16 cellular contexts compared by ENCODE assay signal in the genomic region with DNA sequence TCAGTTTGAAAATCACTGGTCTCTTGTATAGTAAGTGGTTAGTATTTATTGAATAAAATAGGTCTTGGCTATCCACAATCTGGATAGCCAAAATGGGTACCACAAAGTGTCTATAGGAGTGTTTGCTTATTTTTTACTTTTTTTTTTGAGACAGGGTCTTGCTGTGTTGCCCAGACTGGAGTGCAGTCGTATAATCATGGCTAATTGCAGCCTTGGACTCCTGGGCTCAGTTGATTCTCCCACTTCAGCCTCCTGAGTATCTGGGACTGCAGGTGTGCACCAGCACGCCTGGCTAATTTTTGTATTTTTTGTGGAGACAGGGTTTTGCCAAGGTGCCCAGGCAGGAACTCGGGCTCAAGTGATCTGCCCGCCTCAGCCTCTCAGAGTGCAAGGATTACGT. TPM values are rescaled to one million over a fixed set of nuclear protein-coding genes. Genes with fewer than 3 reads are reported as not detected.
DNase-seq lines count a peak whose midpoint lies in the region; ATAC-seq and TF ChIP-seq lines count a peak whose summit lies in the region.
"Had no signal": no experiment of that assay in that cellular context is flagged by ENCODE, and none has a peak within 500 bp of the region (broad histone marks: within the 10 kb centered on the region; RNA-seq: fewer than 3 reads in every experiment).

No MANE protein-coding gene starts in this region.

- no TSS peak for BruUV-seq in OCI-LY7 (replicated peaks; lab: Mats Ljungman, UMichigan)

- H4K20me1 ChIP-seq in OCI-LY7 (ENCODE audit: insufficient read depth, low read length) (peaks cover 12% of the 10 kb centered on the region), osteoblast (ENCODE audit: insufficient read depth, low read length) (peaks cover 48% of the 10 kb centered on the region)

- no peak for DNase-seq in activated CD4-positive, alpha-beta T cell treated with anti-CD3 and anti-CD28 coated beads, Interleukin-2, amount 10 ng/mL, durations not matched to agents 7 days and 5 days
- DNase-seq in activated CD4-positive, alpha-beta T cell treated with anti-CD3 and anti-CD28 coated beads for 4 hours, result no peak
- no peak for DNase-seq in OCI-LY7 (ENCODE audit: low spot score)
- no peak for DNase-seq in stimulated activated naive B cell treated with anti-CD40 and anti-IgM and Interleukin-4, amounts not matched to agents 10 μg/mL and 1 μg/mL and 100 μg/mL, for 72 hours
- no peak for DNase-seq in NCI-H82 (lab: John Stamatoyannopoulos, UW)
- no peak for DNase-seq in NCI-H446 (lab: John Stamatoyannopoulos, UW)
- no peak for DNase-seq in osteoblast (ENCODE audit: insufficient read length, low spot score, missing footprints)
- DNase-seq: 8988T, C1 segment of cervical spinal cord, DMS79 treated with DMSO at 0.1 percent for 48 hours, GF-D8, NCI-H1092, NCI-H1694 had no signal

- intact Hi-C loops in OCI-LY7 (cut with micrococcal nuclease; ENCODE audit: unreplicated experiment), result no loop called here

- no peaks in the 10 kb centered on the region for H3K9me2 ChIP-seq in OCI-LY7 (ENCODE audit: insufficient read depth, low read length)

- H3K27ac ChIP-seq in OCI-LY7 (ENCODE audit: low read depth, low read length, poor library complexity, severe bottlenecking) (no peak overlapping the region), osteoblast (ENCODE audit: low read depth, low read length) (no peak overlapping the region)
- H3K27ac ChIP-seq: SK-N-MC had no signal

- H3K4me3 ChIP-seq in OCI-LY7 (ENCODE audit: low read depth, low read length, poor library complexity, severe bottlenecking) (peak overlapping the region; percentile 5), osteoblast (ENCODE audit: insufficient read depth, low read length) (no peak overlapping the region)
- H3K4me3 ChIP-seq: HAP-1 had no signal

- H3K36me3 ChIP-seq in OCI-LY7 (ENCODE audit: insufficient read depth, low read length) (peaks cover 53% of the 10 kb centered on the region), osteoblast (ENCODE audit: insufficient read depth, low read length) (peaks cover 7% of the 10 kb centered on the region)

- CTCF ChIA-PET in activated CD4-positive, alpha-beta T cell treated with anti-CD3 and anti-CD28 coated beads, Interleukin-2, amount 10 ng/mL, durations not matched to agents 7 days and 5 days (lab: Charles Lee), result interaction anchor here (0.9 to 1.2 kb wide), 2 partner anchors 13 to 16 kb away, joined by 3 to 5 read pairs; no protein-coding TSS in a partner anchor
- CTCF ChIA-PET in OCI-LY7 (lab: Charles Lee; ENCODE audit: unreplicated experiment), result no interaction called here

- peaks cover 68% of the 10 kb centered on the region for H3K36me3 Mint-ChIP-seq in activated CD4-positive, alpha-beta T cell treated with anti-CD3 and anti-CD28 coated beads, Interleukin-2, amount 10 ng/mL, durations not matched to agents 7 days and 5 days (ENCODE audit: low read depth)
- peaks cover 91% of the 10 kb centered on the region for H3K36me3 Mint-ChIP-seq in brain
- H3K36me3 Mint-ChIP-seq in stimulated activated naive B cell treated with anti-CD40 and anti-IgM and Interleukin-4, amounts not matched to agents 10 μg/mL and 1 μg/mL and 100 μg/mL, for 72 hours, result peaks cover 45 to 59% of the 10 kb centered on the region in 2 donors

- H2AFZ ChIP-seq in OCI-LY7 (ENCODE audit: low read length) (no peak overlapping the region), osteoblast (ENCODE audit: low read length) (no peak overlapping the region)

- H3K4me1 ChIP-seq in OCI-LY7 (ENCODE audit: insufficient read depth, low read length, poor library complexity, severe bottlenecking) (peaks cover 55% of the 10 kb centered on the region), osteoblast (ENCODE audit: insufficient read depth, low read length) (peaks cover 16% of the 10 kb centered on the region)

- 0 out of 2 replicates have a peak overlapping the region, but pooled peaks have one; percentile 96 for H3K4me2 ChIP-seq in OCI-LY7 (ENCODE audit: low read length)
- no peak overlapping the region for H3K4me2 ChIP-seq in osteoblast (ENCODE audit: insufficient read depth, low read length)

- ATAC-seq in stimulated activated naive B cell treated with anti-CD40 and anti-IgM and Interleukin-4, amounts not matched to agents 10 μg/mL and 1 μg/mL and 100 μg/mL, for 72 hours (replicated peaks), result no peak

- TF ChIP-seq CTCF in OCI-LY7 (conservative IDR thresholded peaks at IDR 0.05; ENCODE audit: low read length) (no peak), brain (conservative IDR thresholded peaks at IDR 0.05) (no peak), osteoblast (IDR thresholded peaks at IDR 0.05; ENCODE audit: extremely low read depth, low read depth, low read length) (no peak)

- no peaks in the 10 kb centered on the region for H3K27me3 ChIP-seq in osteoblast (ENCODE audit: insufficient read depth, low read length)

- no peaks in the 10 kb centered on the region for H3K27me3 Mint-ChIP-seq in activated CD4-positive, alpha-beta T cell treated with anti-CD3 and anti-CD28 coated beads, Interleukin-2, amount 10 ng/mL, durations not matched to agents 7 days and 5 days
- H3K27me3 Mint-ChIP-seq in brain, result peaks cover 14% of the 10 kb centered on the region
- H3K27me3 Mint-ChIP-seq in stimulated activated naive B cell treated with anti-CD40 and anti-IgM and Interleukin-4, amounts not matched to agents 10 μg/mL and 1 μg/mL and 100 μg/mL, for 72 hours, result no peaks in the 10 kb centered on the region

- no peak overlapping the region for H3K27ac Mint-ChIP-seq in activated CD4-positive, alpha-beta T cell treated with anti-CD3 and anti-CD28 coated beads, Interleukin-2, amount 10 ng/mL, durations not matched to agents 7 days and 5 days
- H3K27ac Mint-ChIP-seq in brain, result no peak overlapping the region
- peak overlapping the region; percentile 54 for H3K27ac Mint-ChIP-seq in stimulated activated naive B cell treated with anti-CD40 and anti-IgM and Interleukin-4, amounts not matched to agents 10 μg/mL and 1 μg/mL and 100 μg/mL, for 72 hours

- peaks cover 92% of the 10 kb centered on the region for H3K79me2 ChIP-seq in OCI-LY7 (ENCODE audit: insufficient read depth, low read depth, low read length)
- H3K79me2 ChIP-seq in osteoblast (ENCODE audit: insufficient read depth, low read length), result peaks cover 89% of the 10 kb centered on the region

- POLR2A ChIA-PET in activated CD4-positive, alpha-beta T cell treated with anti-CD3 and anti-CD28 coated beads, Interleukin-2, amount 10 ng/mL, durations not matched to agents 7 days and 5 days (lab: Charles Lee), result no interaction called here
- POLR2A ChIA-PET in OCI-LY7 (lab: Charles Lee), result no interaction called here

- peaks cover 26% of the 10 kb centered on the region for H3K9me3 Mint-ChIP-seq in activated CD4-positive, alpha-beta T cell treated with anti-CD3 and anti-CD28 coated beads, Interleukin-2, amount 10 ng/mL, durations not matched to agents 7 days and 5 days
- H3K9me3 Mint-ChIP-seq in brain, result peaks cover 42 to 51% (median 46%) of the 10 kb centered on the region in 5 experiments
- H3K9me3 Mint-ChIP-seq in stimulated activated naive B cell treated with anti-CD40 and anti-IgM and Interleukin-4, amounts not matched to agents 10 μg/mL and 1 μg/mL and 100 μg/mL, for 72 hours, result peaks cover 8 to 13% of the 10 kb centered on the region in 2 donors

- peak overlapping the region; percentile 96 for H3K4me3 Mint-ChIP-seq in activated CD4-positive, alpha-beta T cell treated with anti-CD3 and anti-CD28 coated beads, Interleukin-2, amount 10 ng/mL, durations not matched to agents 7 days and 5 days
- H3K4me3 Mint-ChIP-seq in brain, result peak overlapping the region in 3 of 5 experiments; percentile 13 to 59 (median 50)
- no peak overlapping the region for H3K4me3 Mint-ChIP-seq in stimulated activated naive B cell treated with anti-CD40 and anti-IgM and Interleukin-4, amounts not matched to agents 10 μg/mL and 1 μg/mL and 100 μg/mL, for 72 hours

- peaks cover 32% of the 10 kb centered on the region for H3K9me3 ChIP-seq in OCI-LY7 (ENCODE audit: low read length)
- no peaks in the 10 kb centered on the region for H3K9me3 ChIP-seq in osteoblast (ENCODE audit: low read depth, low read length)

- H3K4me1 Mint-ChIP-seq in activated CD4-positive, alpha-beta T cell treated with anti-CD3 and anti-CD28 coated beads, Interleukin-2, amount 10 ng/mL, durations not matched to agents 7 days and 5 days, result peaks cover 59% of the 10 kb centered on the region
- H3K4me1 Mint-ChIP-seq in brain, result peaks cover 34% of the 10 kb centered on the region
- peaks cover 32 to 74% of the 10 kb centered on the region in 2 donors for H3K4me1 Mint-ChIP-seq in stimulated activated naive B cell treated with anti-CD40 and anti-IgM and Interleukin-4, amounts not matched to agents 10 μg/mL and 1 μg/mL and 100 μg/mL, for 72 hours

RNA-seq across cellular contexts. Expression of a gene that starts 2.8 kb away (rescaled TPM):
- total RNA-seq in activated CD4-positive, alpha-beta T cell treated with anti-CD3 and anti-CD28 coated beads, Interleukin-2, amount 10 ng/mL, durations not matched to agents 7 days and 5 days, result 10 to 100 TPM; 82.7 to 84.8 TPM
- 67.6 and 79.2 TPM in 2 replicates for total RNA-seq in OCI-LY7 (2014; rRNA removed; shearing (Covaris generic))
- total RNA-seq in OCI-LY7 (2022) (127 and 150 TPM in 2 replicates), osteoblast (25.0 and 27.5 TPM in 2 replicates)
- 14.4 TPM for polyA plus RNA-seq in brain (ENCODE audit: insufficient read depth, low read depth, low replicate concordance)

Comparison
In these comparisons a context has a peak if more than half of its experiments do, and no peak if none do; other contexts are left out.
1. H3K4me3 Mint-ChIP-seq: peak in activated CD4-positive, alpha-beta T cell treated with anti-CD3 and anti-CD28 coated beads, Interleukin-2, amount 10 ng/mL, durations not matched to agents 7 days and 5 days (single experiment) and brain (3 of 5); none in stimulated activated naive B cell treated with anti-CD40 and anti-IgM and Interleukin-4, amounts not matched to agents 10 μg/mL and 1 μg/mL and 100 μg/mL, for 72 hours (0 of 2).